17 cellular contexts compared by ENCODE assay signal in genomic region chr18:48962857-48963554, GRCh38. TPM values are rescaled to one million over a fixed set of nuclear protein-coding genes. Genes with fewer than 3 reads are reported as not detected.
DNase-seq lines count a peak whose midpoint lies in the region; ATAC-seq and TF ChIP-seq lines count a peak whose summit lies in the region.
"Had no signal": no experiment of that assay in that cellular context is flagged by ENCODE, and none has a peak within 500 bp of the region (broad histone marks: within the 10 kb centered on the region; RNA-seq: fewer than 3 reads in every experiment).

No MANE protein-coding gene starts in this region.

- 81 to 87% methylated on average over 9 of the region's 9 CpGs for WGBS in lung, 2 donors

- H3K36me3 ChIP-seq in HUES48 (ENCODE audit: control insufficient read depth, insufficient read depth, low read length) (no peaks in the 10 kb centered on the region), lung (ENCODE audit: control insufficient read depth in 2 of 2, insufficient read depth in 2 of 2, low read length in 2 of 2) (no peaks in the 10 kb centered on the region), MG63 (no peaks in the 10 kb centered on the region)
- H3K36me3 ChIP-seq: colonic mucosa had no signal

- TF ChIP-seq CTCF in brain (conservative IDR thresholded peaks at IDR 0.05): peak in 1 of 2 experiments; percentile 15
- TF ChIP-seq CTCF in lung (IDR thresholded peaks at IDR 0.05; ENCODE audit: control extremely low read depth, extremely low read depth): no peak

- H3K27me3 ChIP-seq in HUES48 (ENCODE audit: control insufficient read depth, insufficient read depth, low read length) (no peaks in the 10 kb centered on the region), lung (ENCODE audit: control insufficient read depth, insufficient read depth) (no peaks in the 10 kb centered on the region), MG63 (no peaks in the 10 kb centered on the region)
- H3K27me3 ChIP-seq: colonic mucosa had no signal

- H3K36me3 Mint-ChIP-seq in brain: no peaks in the 10 kb centered on the region
- no peaks in the 10 kb centered on the region for H3K36me3 Mint-ChIP-seq in stimulated activated naive B cell treated with anti-CD40 and anti-IgM and Interleukin-4, amounts not matched to agents 10 μg/mL and 1 μg/mL and 100 μg/mL, for 72 hours
- H3K36me3 Mint-ChIP-seq: CD8-positive, alpha-beta memory T cell had no signal

- H3K27ac ChIP-seq in HUES48 (ENCODE audit: low read depth, low read length) (peak overlapping the region; percentile 21), lung (ENCODE audit: low read depth in 1 of 2, low read length in 1 of 2) (no peak overlapping the region)
- H3K27ac ChIP-seq: colonic mucosa, SK-N-MC had no signal

- peaks cover 44% of the 10 kb centered on the region for H3K4me1 ChIP-seq in HUES48 (ENCODE audit: control insufficient read depth, insufficient read depth, low read length)
- H3K4me1 ChIP-seq in lung (ENCODE audit: control insufficient read depth in 2 of 2, insufficient read depth in 2 of 2, low read length in 2 of 2): peaks cover 0 to 2% of the 10 kb centered on the region in 2 donors
- H3K4me1 ChIP-seq: colonic mucosa had no signal

- no peak overlapping the region for H3K9ac ChIP-seq in HUES48 (ENCODE audit: low read depth, low read length)

- DNase-seq in lung (ENCODE audit: low spot score): no peak
- no peak for DNase-seq in stimulated activated naive B cell treated with anti-CD40 and anti-IgM and Interleukin-4, amounts not matched to agents 10 μg/mL and 1 μg/mL and 100 μg/mL, for 72 hours
- no peak for DNase-seq in MG63
- DNase-seq in mesenteric fat pad (ENCODE audit: low spot score): no peak
- DNase-seq in cerebellum (ENCODE audit: low spot score): no peak
- DNase-seq in stimulated activated CD4-positive, alpha-beta T cell treated with anti-CD3 and anti-CD28 coated beads, Interleukin-12 subunit alpha, Interleukin-12 subunit beta, amount 100 ng/mL, for 4 hours: no peak
- DNase-seq: activated CD4-positive, alpha-beta T cell treated with anti-CD3 and anti-CD28 coated beads, Interleukin-2, amount 10 ng/mL, durations not matched to agents 7 days and 5 days; activated gamma-delta T cell treated with Interleukin-2 at 50 U/mL for 16 hours; colonic mucosa; GOT3; head of caudate nucleus; NCI-H2029 treated with DMSO at 0.1 percent for 48 hours; small intestine had no signal

- H3K4me3 ChIP-seq in HUES48 (ENCODE audit: low read depth, low read length) (no peak overlapping the region), lung (no peak overlapping the region), MG63 (no peak overlapping the region)
- H3K4me3 ChIP-seq: colonic mucosa, SK-N-MC had no signal

- H3K27me3 Mint-ChIP-seq in brain: peaks cover 20% of the 10 kb centered on the region
- peaks cover 8 to 10% of the 10 kb centered on the region in 2 donors for H3K27me3 Mint-ChIP-seq in stimulated activated naive B cell treated with anti-CD40 and anti-IgM and Interleukin-4, amounts not matched to agents 10 μg/mL and 1 μg/mL and 100 μg/mL, for 72 hours

- H3K4me3 Mint-ChIP-seq in brain: no peak overlapping the region
- H3K4me3 Mint-ChIP-seq in stimulated activated naive B cell treated with anti-CD40 and anti-IgM and Interleukin-4, amounts not matched to agents 10 μg/mL and 1 μg/mL and 100 μg/mL, for 72 hours: no peak overlapping the region
- H3K4me3 Mint-ChIP-seq: activated CD4-positive, alpha-beta T cell treated with anti-CD3 and anti-CD28 coated beads, Interleukin-2, amount 10 ng/mL, durations not matched to agents 7 days and 5 days; CD8-positive, alpha-beta memory T cell had no signal

- H3K9me3 ChIP-seq in HUES48 (ENCODE audit: control insufficient read depth, insufficient read depth, low read length): no peaks in the 10 kb centered on the region
- H3K9me3 ChIP-seq in lung (ENCODE audit: control insufficient read depth in 2 of 2, insufficient read depth in 1 of 2, low read length in 1 of 2): no peaks in the 10 kb centered on the region
- no peaks in the 10 kb centered on the region for H3K9me3 ChIP-seq in MG63
- H3K9me3 ChIP-seq: colonic mucosa had no signal

- H3K27ac Mint-ChIP-seq in brain: peak overlapping the region in 3 of 5 experiments; percentile 7 to 46 (median 35)
- no peak overlapping the region for H3K27ac Mint-ChIP-seq in stimulated activated naive B cell treated with anti-CD40 and anti-IgM and Interleukin-4, amounts not matched to agents 10 μg/mL and 1 μg/mL and 100 μg/mL, for 72 hours
- H3K27ac Mint-ChIP-seq: activated CD4-positive, alpha-beta T cell treated with anti-CD3 and anti-CD28 coated beads, Interleukin-2, amount 10 ng/mL, durations not matched to agents 7 days and 5 days had no signal

- H3K4me1 Mint-ChIP-seq in brain: peaks cover 36% of the 10 kb centered on the region
- peaks cover 0 to 5% of the 10 kb centered on the region in 2 donors for H3K4me1 Mint-ChIP-seq in stimulated activated naive B cell treated with anti-CD40 and anti-IgM and Interleukin-4, amounts not matched to agents 10 μg/mL and 1 μg/mL and 100 μg/mL, for 72 hours

- peak; percentile 29 for ATAC-seq in lung (ENCODE audit: insufficient read depth, low FRiP score)
- ATAC-seq in stimulated activated naive B cell treated with anti-CD40 and anti-IgM and Interleukin-4, amounts not matched to agents 10 μg/mL and 1 μg/mL and 100 μg/mL, for 72 hours (replicated peaks): peak; percentile 39 to 41

- peaks cover 0 to 3% (median 0%) of the 10 kb centered on the region in 5 experiments for H3K9me3 Mint-ChIP-seq in brain
- no peaks in the 10 kb centered on the region for H3K9me3 Mint-ChIP-seq in stimulated activated naive B cell treated with anti-CD40 and anti-IgM and Interleukin-4, amounts not matched to agents 10 μg/mL and 1 μg/mL and 100 μg/mL, for 72 hours
- H3K9me3 Mint-ChIP-seq: activated CD4-positive, alpha-beta T cell treated with anti-CD3 and anti-CD28 coated beads, Interleukin-2, amount 10 ng/mL, durations not matched to agents 7 days and 5 days; CD8-positive, alpha-beta memory T cell had no signal

RNA-seq across cellular contexts. Expression of gene SMAD7, which starts 12.2 kb away (rescaled TPM):
- polyA plus RNA-seq in brain (ENCODE audit: insufficient read depth, low read depth, low replicate concordance): 8.0 TPM
- 10 to 100 TPM; 39.1 to 58.8 TPM for total RNA-seq in lung
- 10 to 100 TPM; 11.8 to 32.5 TPM for polyA plus RNA-seq in lung
- total RNA-seq in MG63 (2014; rRNA removed; shearing (Covaris generic); ENCODE audit: low replicate concordance): 13.4 and 29.3 TPM in 2 replicates
- 56.2 TPM for total RNA-seq in mesenteric fat pad
- 14.9 TPM for total RNA-seq in cerebellum
